8 cellular contexts compared by ENCODE assay signal in the genomic region with DNA sequence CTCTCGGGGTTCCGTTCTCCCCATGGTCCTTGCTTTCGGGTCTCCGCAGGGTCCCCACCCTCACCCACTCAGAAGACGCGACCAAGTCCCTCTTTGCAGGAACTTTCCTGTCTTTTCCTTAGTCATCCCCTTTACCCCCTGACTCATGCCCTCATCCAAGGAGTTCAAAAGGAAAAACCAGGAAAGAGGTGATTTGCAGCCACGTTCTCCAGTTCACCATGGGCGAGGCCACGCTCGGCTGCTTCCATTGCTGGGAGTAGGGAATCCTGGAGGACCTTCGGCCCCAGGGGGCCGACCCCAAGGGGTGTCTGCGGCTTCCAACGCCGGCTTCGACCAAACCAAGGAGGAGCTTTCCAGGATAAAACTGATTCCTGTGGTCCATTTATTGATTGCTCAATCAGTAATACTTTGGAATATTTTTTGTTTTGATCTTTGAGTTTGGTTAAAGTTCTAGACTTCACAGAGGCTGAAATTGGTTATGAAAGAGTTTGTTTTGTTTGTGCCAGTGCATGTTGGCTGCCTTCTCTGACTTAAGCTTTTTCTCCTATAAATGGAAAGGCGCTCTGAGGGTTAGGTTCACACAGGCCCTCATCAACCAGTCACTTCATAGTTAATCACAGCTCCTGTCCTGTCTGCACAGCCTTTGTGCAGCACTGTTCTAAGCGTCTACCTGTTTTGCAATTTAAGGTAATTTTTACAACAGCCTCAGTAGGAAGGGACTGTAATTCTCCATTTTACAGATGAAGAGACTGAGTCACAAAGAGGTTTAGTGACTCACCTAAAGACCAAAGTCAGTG. TPM values are rescaled to one million over a fixed set of nuclear protein-coding genes. Genes with fewer than 3 reads are reported as not detected.
A peak's percentile ranks its signal among the peaks of the same experiment; 100 is the strongest.
DNase-seq lines count a peak whose midpoint lies in the region; ATAC-seq and TF ChIP-seq lines count a peak whose summit lies in the region.

No MANE protein-coding gene starts in this region.

- peaks cover 11% of the 10 kb centered on the region; the same call in 1 of the 2 replicates for H3K79me2 ChIP-seq in OCI-LY3 (ENCODE audit: low read length)

- peaks cover 11% of the 10 kb centered on the region for H3K4me1 Mint-ChIP-seq in endodermal cell

- no peaks in the 10 kb centered on the region for H3K9me3 ChIP-seq in OCI-LY3 (ENCODE audit: insufficient read depth, low read length)
- peaks cover 8% of the 10 kb centered on the region for H3K9me3 ChIP-seq in endodermal cell (ENCODE audit: control insufficient read depth, low read length)
- H3K9me3 ChIP-seq in muscle layer of duodenum (ENCODE audit: control insufficient read depth in 1 of 2, low read length in 2 of 2): no peaks in the 10 kb centered on the region

- H3K9ac ChIP-seq in OCI-LY3 (ENCODE audit: low read length) (peak overlapping the region; percentile 83), endodermal cell (ENCODE audit: extremely low read depth, low read length, poor library complexity, severe bottlenecking) (peak overlapping the region; percentile 80)

- H3K9me3 Mint-ChIP-seq in endodermal cell: peaks cover 12% of the 10 kb centered on the region

- ATAC-seq in GM18907 (IDR thresholded peaks at IDR 0.05; ENCODE audit: unreplicated experiment) (no peak), GM21360 (IDR thresholded peaks at IDR 0.05; ENCODE audit: unreplicated experiment) (no peak)

- peaks cover 12% of the 10 kb centered on the region for H3K36me3 Mint-ChIP-seq in endodermal cell (ENCODE audit: low read depth)

- H3K27me3 ChIP-seq in OCI-LY3 (ENCODE audit: low read depth, low read length): no peaks in the 10 kb centered on the region
- no peaks in the 10 kb centered on the region for H3K27me3 ChIP-seq in endodermal cell (ENCODE audit: control insufficient read depth, insufficient read depth, low read length, poor library complexity, severe bottlenecking)
- no peaks in the 10 kb centered on the region for H3K27me3 ChIP-seq in muscle layer of duodenum (ENCODE audit: low read depth, low read length)

- WGBS in endodermal cell (ENCODE audit: insufficient coverage in 1 of 2, insufficient read length in 1 of 2), 2 experiments: 18 to 19% methylated on average over 13 to 18 of the region's 18 CpGs

- H2AFZ ChIP-seq in OCI-LY3 (ENCODE audit: low read depth, low read length): no peak overlapping the region

- no peak for TF ChIP-seq CTCF in OCI-LY3 (IDR thresholded peaks at IDR 0.05; ENCODE audit: low read depth, low read length)
- no peak for TF ChIP-seq CTCF in endodermal cell (conservative IDR thresholded peaks at IDR 0.05)

- peak overlapping the region; percentile 99 for H3K4me2 ChIP-seq in OCI-LY3 (ENCODE audit: low read length)

- H3K27me3 Mint-ChIP-seq in endodermal cell (ENCODE audit: insufficient read depth): peaks cover 21% of the 10 kb centered on the region

- H3K36me3 ChIP-seq in OCI-LY3 (replicated peaks; ENCODE audit: low read depth, low read length): peaks cover 10% of the 10 kb centered on the region
- peaks cover 3% of the 10 kb centered on the region for H3K36me3 ChIP-seq in endodermal cell (ENCODE audit: control insufficient read depth, insufficient read depth, low read length)
- H3K36me3 ChIP-seq in muscle layer of duodenum (ENCODE audit: control insufficient read depth in 1 of 2, insufficient read depth in 2 of 2, low read length in 2 of 2): no peaks in the 10 kb centered on the region

- peak overlapping the region; percentile 92 for H3K27ac Mint-ChIP-seq in endodermal cell

- H3K4me1 ChIP-seq in OCI-LY3 (ENCODE audit: low read length) (peaks cover 42% of the 10 kb centered on the region), endodermal cell (ENCODE audit: control insufficient read depth, insufficient read depth, low read length) (no peaks in the 10 kb centered on the region), muscle layer of duodenum (ENCODE audit: control insufficient read depth in 1 of 2, insufficient read depth in 2 of 2, low read length in 2 of 2) (peaks cover 4 to 36% of the 10 kb centered on the region in 2 donors)

- H3K4me3 Mint-ChIP-seq in endodermal cell: peak overlapping the region; percentile 84

- H4K20me1 ChIP-seq in OCI-LY3 (ENCODE audit: insufficient read depth, low read length): no peaks in the 10 kb centered on the region

- H3K4me3 ChIP-seq in OCI-LY3 (ENCODE audit: low read length): peak overlapping the region; percentile 84
- peak overlapping the region; percentile 91 for H3K4me3 ChIP-seq in endodermal cell (ENCODE audit: low read length)
- peak overlapping the region; percentile 87 to 92 for H3K4me3 ChIP-seq in muscle layer of duodenum (ENCODE audit: low read depth in 1 of 2, low read length in 2 of 2)

- H3K27ac ChIP-seq in OCI-LY3 (ENCODE audit: low read length) (no peak overlapping the region), endodermal cell (ENCODE audit: low read depth, low read length) (no peak overlapping the region), muscle layer of duodenum (ENCODE audit: low read length) (peak overlapping the region; percentile 68)

- DNase-seq in D341Med (ENCODE audit: low spot score) (peak; percentile 56), endodermal cell (no peak), superior temporal gyrus (ENCODE audit: extremely low spot score) (no peak)
- DNase-seq in stimulated activated CD4-positive, alpha-beta T cell treated with anti-CD3 and anti-CD28 coated beads, Interleukin-2, amount 100 ng/mL, for 48 hours: no peak

RNA-seq across cellular contexts. Expression of a gene that starts 0.8 kb away (rescaled TPM):
- total RNA-seq in endodermal cell: 10 to 100 TPM; 76.6 to 91.4 TPM
- 52.8 TPM for polyA plus RNA-seq in endodermal cell (2013, experiment 1 of 2)
- polyA plus RNA-seq in endodermal cell (2013, experiment 2 of 2): 43.7 TPM
